In the genomic region with DNA sequence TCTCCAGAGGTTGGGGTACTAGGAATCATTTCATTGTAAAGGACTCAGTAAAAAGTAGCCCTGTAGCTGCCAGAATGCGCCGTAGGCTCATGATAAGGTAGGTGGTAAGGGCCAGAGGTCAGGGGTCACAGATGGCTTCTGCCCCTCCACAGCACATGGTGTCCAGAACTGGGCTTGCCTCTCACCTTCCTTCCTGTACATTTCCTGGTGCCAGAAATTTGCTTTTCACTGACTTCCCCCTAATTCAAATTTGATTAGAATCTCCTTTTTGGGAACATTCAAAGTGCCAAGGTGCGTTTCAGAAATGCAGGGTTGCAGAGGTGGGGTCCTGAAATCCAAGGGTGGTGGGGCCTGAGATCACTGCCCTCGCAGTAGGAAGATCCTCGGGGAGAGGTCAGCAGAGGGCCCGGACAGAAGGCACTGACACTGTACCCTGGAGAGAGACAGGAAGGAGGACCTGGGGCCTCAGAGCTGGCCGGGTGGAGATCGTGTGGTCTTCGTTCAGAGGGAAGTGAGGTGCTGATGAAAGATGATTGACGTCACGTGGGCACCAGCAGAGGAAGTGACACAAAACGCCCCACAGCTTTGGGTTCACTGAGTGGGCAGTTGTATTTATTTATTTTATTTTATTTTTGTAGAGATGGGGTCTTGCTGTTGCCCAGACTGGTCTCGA, we compare ENCODE assay signal across 8 cellular contexts. TPM values are rescaled to one million over a fixed set of nuclear protein-coding genes. Genes with fewer than 3 reads are reported as not detected.
DNase-seq lines count a peak whose midpoint lies in the region; ATAC-seq and TF ChIP-seq lines count a peak whose summit lies in the region.

No MANE protein-coding gene starts in this region.

- H3K9me3 ChIP-seq in testis, result no peaks in the 10 kb centered on the region

- WGBS in lower leg skin, 2 donors, result 65 to 70% methylated on average over 13 of the region's 13 CpGs
- 71 to 77% methylated on average over 13 of the region's 13 CpGs for WGBS in testis, 2 donors

- TF ChIP-seq POLR2A in lower leg skin (IDR thresholded peaks at IDR 0.05), result no peak
- no peak for TF ChIP-seq POLR2A in testis (IDR thresholded peaks at IDR 0.05)

- DNase-seq in NOMO-1 (lab: John Stamatoyannopoulos, UW; ENCODE audit: unreplicated experiment in 2 of 2), result peak; percentile 85 to 89
- peak; percentile 25 for DNase-seq in activated gamma-delta T cell treated with anti-CD3 and anti-CD28 coated beads, Interleukin-2, amount 50 U/mL, for 16 hours (ENCODE audit: low read depth)
- DNase-seq in lower leg skin (ENCODE audit: low spot score in 2 of 2), result peak; percentile 65 to 92
- DNase-seq in testis, result peak; percentile 49
- no peak for DNase-seq in stimulated activated CD4-positive, alpha-beta T cell treated with anti-CD3 and anti-CD28 coated beads, Interleukin-12 subunit alpha, Interleukin-12 subunit beta, amount 100 ng/mL, for 4 hours
- no peak for DNase-seq in iPS-NIHi7 (ENCODE audit: extremely low spot score)

- peaks cover 22% of the 10 kb centered on the region for H3K4me1 ChIP-seq in testis

- no peaks in the 10 kb centered on the region for H3K36me3 ChIP-seq in testis (ENCODE audit: low read depth, missing control alignments)

- no peaks in the 10 kb centered on the region for H3K27me3 ChIP-seq in testis

- TF ChIP-seq CTCF in lower leg skin (IDR thresholded peaks at IDR 0.05) (no peak), testis (IDR thresholded peaks at IDR 0.05) (no peak)

- H3K27ac ChIP-seq in testis, result peak overlapping the region in 1 of 2 donors; percentile 80

- H3K4me3 ChIP-seq in lower leg skin (ENCODE audit: low read depth, poor library complexity, severe bottlenecking), result no peak overlapping the region
- no peak overlapping the region for H3K4me3 ChIP-seq in testis

- no peak for ATAC-seq in GM19023 (IDR thresholded peaks at IDR 0.05; ENCODE audit: unreplicated experiment)
- ATAC-seq in GM21529 (IDR thresholded peaks at IDR 0.05; ENCODE audit: unreplicated experiment), result no peak

- intact Hi-C loops in lower leg skin (cut with DNase I; ENCODE audit: low total_unique reads), result no loop called here
- intact Hi-C loops in testis (cut with DNase I; ENCODE audit: low total_unique reads), result no loop called here

RNA-seq across cellular contexts. Expression of gene METRNL, which starts 25.5 kb away (rescaled TPM):
- total RNA-seq in lower leg skin, result 100 to 1,000 TPM; 208 to 343 (median 296) TPM
- 10 to 100 TPM; 54.6 to 86.1 TPM for total RNA-seq in testis
- polyA plus RNA-seq in testis (ENCODE audit: insufficient read depth, low read depth, low replicate concordance), result 56.1 TPM

Comparison
In these comparisons a context has a peak if more than half of its experiments do, and no peak if none do; other contexts are left out.
1. DNase-seq: peak in NOMO-1 (2 of 2), activated gamma-delta T cell treated with anti-CD3 and anti-CD28 coated beads, Interleukin-2, amount 50 U/mL, for 16 hours (single experiment), lower leg skin (2 of 2) and testis (single experiment); none in stimulated activated CD4-positive, alpha-beta T cell treated with anti-CD3 and anti-CD28 coated beads, Interleukin-12 subunit alpha, Interleukin-12 subunit beta, amount 100 ng/mL, for 4 hours (single experiment) and iPS-NIHi7 (single experiment).